In the genomic region with DNA sequence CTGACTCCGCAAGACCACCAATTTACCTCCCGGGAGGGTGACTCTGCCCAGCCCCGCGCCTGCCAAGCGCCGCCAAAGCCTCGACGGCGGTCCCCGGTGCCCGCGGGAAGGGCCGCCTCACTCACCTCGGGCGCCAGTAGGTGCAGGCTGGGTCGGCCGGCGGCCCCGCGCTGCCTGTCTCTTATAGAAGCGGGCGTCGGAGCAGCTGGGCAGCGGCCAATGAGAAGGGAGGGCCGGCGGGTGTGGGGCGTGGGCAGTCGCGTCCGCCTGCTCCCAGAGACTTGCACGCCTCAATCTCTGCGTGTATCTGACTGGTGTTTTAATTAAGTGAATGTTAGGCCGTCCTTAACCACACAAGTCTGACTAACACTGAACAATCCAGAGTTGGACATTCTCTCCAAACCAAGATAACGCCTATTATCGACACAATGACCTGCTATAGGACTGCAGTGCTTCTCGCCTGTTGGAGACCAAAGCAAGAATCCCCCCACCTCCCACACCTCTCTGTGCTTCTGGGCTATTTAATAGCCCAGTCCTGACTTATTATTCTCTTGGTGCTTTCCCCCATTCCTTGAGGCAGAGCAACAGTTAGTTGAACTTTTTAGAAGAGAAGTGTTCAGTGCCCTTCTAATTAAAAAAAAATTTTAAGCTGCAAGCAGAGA, we compare ENCODE assay signal across 8 cellular contexts. TPM values are rescaled to one million over a fixed set of nuclear protein-coding genes. Genes with fewer than 3 reads are reported as not detected.
A peak's percentile ranks its signal among the peaks of the same experiment; 100 is the strongest.
DNase-seq lines count a peak whose midpoint lies in the region; ATAC-seq and TF ChIP-seq lines count a peak whose summit lies in the region.
"Had no signal": no experiment of that assay in that cellular context is flagged by ENCODE, and none has a peak within 500 bp of the region (broad histone marks: within the 10 kb centered on the region; RNA-seq: fewer than 3 reads in every experiment).

Gene TPH1, minus strand, starts transcription at position 154 of the 662 bp plus-strand sequence. CDS start 5,507 bp downstream, outside the sequence.

- ATAC-seq in stimulated activated effector memory CD8-positive, alpha-beta T cell treated with anti-CD3 and anti-CD28 coated beads, Interleukin-12 subunit alpha, Interleukin-12 subunit beta, amount 100 ng/mL, for 72 hours: peak; percentile 46
- ATAC-seq in GM18909 (IDR thresholded peaks at IDR 0.05; ENCODE audit: poor library complexity, unreplicated experiment) (no peak), GM19328 (IDR thresholded peaks at IDR 0.05; ENCODE audit: unreplicated experiment) (no peak)

- H3K36me3 Mint-ChIP-seq in stimulated activated effector memory CD8-positive, alpha-beta T cell treated with anti-CD3 and anti-CD28 coated beads, Interleukin-12 subunit alpha, Interleukin-12 subunit beta, amount 100 ng/mL, for 72 hours: no peaks in the 10 kb centered on the region

- H3K27ac ChIP-seq in iPS-18a (ENCODE audit: low read length) (no peak within 1 kb of the TSS), esophagus muscularis mucosa (replicated peaks in 1 of 4) (no peak within 1 kb of the TSS)

- H3K27ac Mint-ChIP-seq in stimulated activated effector memory CD8-positive, alpha-beta T cell treated with anti-CD3 and anti-CD28 coated beads, Interleukin-12 subunit alpha, Interleukin-12 subunit beta, amount 100 ng/mL, for 72 hours: no peak within 1 kb of the TSS

- no peak within 1 kb of the TSS for H3K9ac ChIP-seq in iPS-18a (ENCODE audit: low read length)

- peaks cover 36% of the 10 kb centered on the region for H3K27me3 ChIP-seq in iPS-18a (ENCODE audit: control insufficient read depth, insufficient read depth, low read length)
- H3K27me3 ChIP-seq in esophagus muscularis mucosa: peaks cover 0 to 43% (median 5%) of the 10 kb centered on the region in 4 donors

- DNase-seq in HT-29 (ENCODE audit: low spot score) (peak; percentile 30), astrocyte of the hippocampus (ENCODE audit: low read depth, low spot score) (peak; percentile 89), esophagus muscularis mucosa (ENCODE audit: extremely low spot score) (no peak)
- no peak for DNase-seq in stimulated activated effector memory CD8-positive, alpha-beta T cell treated with anti-CD3 and anti-CD28 coated beads, Interleukin-12 subunit alpha, Interleukin-12 subunit beta, amount 100 ng/mL, for 72 hours (ENCODE audit: low spot score in 2 of 2)
- DNase-seq: effector CD4-positive, alpha-beta T cell had no signal

- H3K36me3 ChIP-seq in iPS-18a (ENCODE audit: control insufficient read depth, low read depth, low read length) (no peaks in the 10 kb centered on the region), esophagus muscularis mucosa (no peaks in the 10 kb centered on the region)

- no peaks in the 10 kb centered on the region for H3K4me1 ChIP-seq in iPS-18a (ENCODE audit: control insufficient read depth, low read depth, low read length)
- H3K4me1 ChIP-seq in esophagus muscularis mucosa: peaks cover 0 to 9% (median 7%) of the 10 kb centered on the region in 4 donors

- no peak for TF ChIP-seq EP300 in esophagus muscularis mucosa (IDR thresholded peaks at IDR 0.05)

- no peak for TF ChIP-seq CTCF in esophagus muscularis mucosa (IDR thresholded peaks at IDR 0.05)

- H3K9me3 Mint-ChIP-seq in stimulated activated effector memory CD8-positive, alpha-beta T cell treated with anti-CD3 and anti-CD28 coated beads, Interleukin-12 subunit alpha, Interleukin-12 subunit beta, amount 100 ng/mL, for 72 hours: no peaks in the 10 kb centered on the region

- TF ChIP-seq POLR2A in esophagus muscularis mucosa (IDR thresholded peaks at IDR 0.05; ENCODE audit: low read depth): no peak

- 24% methylated on average over 16 of the region's 36 CpGs for WGBS in esophagus muscularis mucosa

- intact Hi-C loops in esophagus muscularis mucosa (cut with DNase I): no loop called here

- H3K9me3 ChIP-seq in iPS-18a (ENCODE audit: control insufficient read depth, low read depth, low read length): no peaks in the 10 kb centered on the region
- H3K9me3 ChIP-seq in esophagus muscularis mucosa: peaks cover 0 to 5% (median 0%) of the 10 kb centered on the region in 4 donors

- H3K4me3 Mint-ChIP-seq in stimulated activated effector memory CD8-positive, alpha-beta T cell treated with anti-CD3 and anti-CD28 coated beads, Interleukin-12 subunit alpha, Interleukin-12 subunit beta, amount 100 ng/mL, for 72 hours: no peak within 1 kb of the TSS

- H3K4me1 Mint-ChIP-seq in stimulated activated effector memory CD8-positive, alpha-beta T cell treated with anti-CD3 and anti-CD28 coated beads, Interleukin-12 subunit alpha, Interleukin-12 subunit beta, amount 100 ng/mL, for 72 hours: no peaks in the 10 kb centered on the region

- H3K4me3 ChIP-seq in iPS-18a (ENCODE audit: low read length) (peak within 1 kb of the TSS; percentile 46), esophagus muscularis mucosa (peak within 1 kb of the TSS in 2 of 4 donors; percentile 19 to 21)

RNA-seq across cellular contexts. Expression of gene TPH1, which starts in this region (rescaled TPM):
- total RNA-seq in HT-29 (2014; rRNA removed; shearing (Covaris generic)): 0.03 and 0.10 TPM in 2 replicates
- under 1 TPM in 3 of 4 donors, not detected in 1; 0.06 to 0.42 (median 0.17) TPM for total RNA-seq in esophagus muscularis mucosa

Comparison
In these comparisons a context has a peak if more than half of its experiments do, and no peak if none do; other contexts are left out.
1. Peak in DNase-seq in HT-29; RNA of the gene not detected or under 1 TPM.